ENCODE assay signal across 10 cellular contexts in the genomic region with DNA sequence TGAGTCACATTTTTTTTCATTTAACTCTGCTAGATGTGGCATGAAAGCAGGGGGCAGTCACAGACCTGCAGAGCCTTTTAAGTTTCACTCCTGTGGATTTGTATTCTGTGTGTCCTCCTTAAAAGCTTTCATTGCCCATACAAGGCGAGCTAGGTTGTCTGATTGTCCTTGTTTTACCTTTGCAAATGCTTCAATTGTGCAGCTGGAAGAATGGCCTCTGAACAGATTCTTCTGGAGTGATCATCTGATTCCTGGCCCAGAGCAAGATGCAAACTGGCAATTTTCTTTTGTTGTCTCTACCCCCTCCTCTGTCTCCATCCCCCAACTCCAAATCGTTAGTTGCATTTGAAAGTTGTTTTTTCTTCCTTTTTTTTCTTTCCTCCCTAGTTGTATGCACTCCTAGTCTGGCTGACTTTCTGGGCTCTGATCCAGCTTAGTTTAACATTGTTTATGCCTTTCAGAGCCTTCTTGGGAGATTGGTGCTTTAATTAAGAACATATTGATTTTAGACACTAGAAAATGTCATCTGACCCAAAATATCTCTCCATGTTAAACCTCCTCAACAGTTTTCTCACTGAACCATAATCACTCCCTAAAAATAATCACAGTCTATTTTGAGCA.
DNase-seq lines count a peak whose midpoint lies in the region; ATAC-seq and TF ChIP-seq lines count a peak whose summit lies in the region.
"Had no signal": no experiment of that assay in that cellular context is flagged by ENCODE, and none has a peak within 500 bp of the region (broad histone marks: within the 10 kb centered on the region; RNA-seq: fewer than 3 reads in every experiment).

No MANE protein-coding gene starts in this region.

- intact Hi-C loops in HCT116 (cut with micrococcal nuclease) (no loop called here), left ventricle myocardium inferior (cut with micrococcal nuclease) (loop anchor here (5.0 kb wide), 1 partner anchor 36 kb away; no protein-coding TSS in a partner anchor), left colon (cut with DNase I, micrococcal nuclease) (no loop called here)

- no peaks in the 10 kb centered on the region for H3K9me2 ChIP-seq in HCT116 (ENCODE audit: insufficient read depth)

- H3K27me3 ChIP-seq in HCT116 (ENCODE audit: insufficient read depth, low read length) = no peaks in the 10 kb centered on the region
- H3K27me3 ChIP-seq in left ventricle myocardium inferior (ENCODE audit: low read depth) = no peaks in the 10 kb centered on the region
- no peaks in the 10 kb centered on the region for H3K27me3 ChIP-seq in smooth muscle cell (ENCODE audit: low read depth)

- TF ChIP-seq RAD21 in HCT116 (IDR thresholded peaks at IDR 0.05; ENCODE audit: low read depth) = peak; percentile 46

- H4K20me1 ChIP-seq in HCT116 (ENCODE audit: insufficient read depth) (no peaks in the 10 kb centered on the region), smooth muscle cell (ENCODE audit: low read depth) (no peaks in the 10 kb centered on the region)

- BruUV-seq in HCT116 (replicated peaks; lab: Mats Ljungman, UMichigan) = no TSS peak

- ATAC-seq in HCT116 (no peak), HG02840 (IDR thresholded peaks at IDR 0.05; ENCODE audit: low FRiP score, unreplicated experiment) (no peak), left colon (no peak)

- no peak overlapping the region for H2AFZ ChIP-seq in HCT116 (ENCODE audit: low read depth, low read length, poor library complexity, severe bottlenecking)
- no peak overlapping the region for H2AFZ ChIP-seq in smooth muscle cell (ENCODE audit: low read depth)

- H3K36me3 ChIP-seq in HCT116 (ENCODE audit: control insufficient read depth in 1 of 2, insufficient read depth in 2 of 2, low read length in 2 of 2) (no peaks in the 10 kb centered on the region), left ventricle myocardium inferior (no peaks in the 10 kb centered on the region), smooth muscle cell (ENCODE audit: low read depth) (no peaks in the 10 kb centered on the region)

- no peaks in the 10 kb centered on the region for H3K79me2 ChIP-seq in HCT116 (ENCODE audit: insufficient read depth, low read length)
- no peaks in the 10 kb centered on the region for H3K79me2 ChIP-seq in smooth muscle cell (ENCODE audit: low read depth)

- H3K9me3 ChIP-seq in HCT116 (ENCODE audit: control insufficient read depth in 1 of 2, insufficient read depth in 1 of 2, low read depth in 1 of 2, low read length in 2 of 2) (no peaks in the 10 kb centered on the region), left ventricle myocardium inferior (replicated peaks) (no peaks in the 10 kb centered on the region), smooth muscle cell (replicated peaks; ENCODE audit: low read depth) (no peaks in the 10 kb centered on the region)

- TF ChIP-seq CTCF in HCT116 (IDR thresholded peaks at IDR 0.05 in 2 of 3, conservative IDR thresholded peaks at IDR 0.05 in 1 of 3; ENCODE audit: borderline replicate concordance in 1 of 3, insufficient read depth in 1 of 3, low read depth in 2 of 3, low read length in 2 of 3) (0 out of 6 replicates have a peak, but pooled peaks of 1 of the 3 experiments have one; percentile 6), left ventricle myocardium inferior (IDR thresholded peaks at IDR 0.05; ENCODE audit: borderline replicate concordance) (no peak), smooth muscle cell (IDR thresholded peaks at IDR 0.05; ENCODE audit: borderline replicate concordance, insufficient read depth, poor library complexity, severe bottlenecking) (no peak)

- H3K27ac ChIP-seq in HCT116 (ENCODE audit: low read depth, low read length) (no peak overlapping the region), left ventricle myocardium inferior (replicated peaks) (peak overlapping the region; percentile 84), smooth muscle cell (ENCODE audit: low read depth) (no peak overlapping the region)

- POLR2A ChIA-PET in HCT116 (lab: Charles Lee) = no interaction called here

- TF ChIP-seq POLR2A in HCT116 (IDR thresholded peaks at IDR 0.05; ENCODE audit: borderline replicate concordance, extremely low read depth, insufficient read depth, insufficient read length) = no peak

- CTCF ChIA-PET in HCT116 (lab: Charles Lee) = no interaction called here

- WGBS in smooth muscle cell (ENCODE audit: low lambda C conversion rate) = 43% methylated on average over 2 of the region's 2 CpGs

- no peak overlapping the region for H3K9ac ChIP-seq in HCT116 (ENCODE audit: low read length)
- H3K9ac ChIP-seq in smooth muscle cell (ENCODE audit: low read depth) = no peak overlapping the region

- DNase-seq in HCT116 (ENCODE audit: low read depth, low spot score) (no peak), left ventricle myocardium inferior (no peak), smooth muscle cell (lab: John Stamatoyannopoulos, UW; ENCODE audit: unreplicated experiment) (no peak), cortex of kidney (lab: John Stamatoyannopoulos, UW) (no peak), left colon (no peak)
- DNase-seq in activated T-cell treated with anti-CD3 and anti-CD28 coated beads, Interleukin-2, amount 50 U/mL, for 1 hour = no peak
- DNase-seq: activated T-cell treated with anti-CD3 and anti-CD28 coated beads, Interleukin-2, amount 50 U/mL, for 4 hours; OCI-M1 had no signal

- H3F3A ChIP-seq in smooth muscle cell (ENCODE audit: low read depth) = no peaks in the 10 kb centered on the region

- no peak overlapping the region for H3K4me3 ChIP-seq in HCT116 (replicated peaks in 1 of 2; ENCODE audit: low read depth in 1 of 2, low read length in 2 of 2)
- no peak overlapping the region for H3K4me3 ChIP-seq in left ventricle myocardium inferior
- H3K4me3 ChIP-seq in smooth muscle cell = no peak overlapping the region

- H3K4me2 ChIP-seq in HCT116 (ENCODE audit: low read length) (no peak overlapping the region), smooth muscle cell (peak overlapping the region; percentile 3)

- RAD21 ChIA-PET in HCT116 (lab: Charles Lee; ENCODE audit: low non-redundant PET in 1 of 2, low total read pairs in 2 of 2, uncharacterized antibody in 2 of 2, unreplicated experiment in 2 of 2) = no interaction called here

- H3K4me1 ChIP-seq in HCT116 (ENCODE audit: control insufficient read depth in 1 of 2, insufficient read depth in 2 of 2, low read length in 2 of 2) (peaks cover 6 to 12% of the 10 kb centered on the region in 2 experiments; a peak in 3 of 4 replicates), left ventricle myocardium inferior (peaks cover 68% of the 10 kb centered on the region), smooth muscle cell (ENCODE audit: low read depth) (peaks cover 16% of the 10 kb centered on the region)

TF ChIP-seq in HCT116, 20 proteins besides CTCF, POLR2A, EP300 and RAD21 (continues in another document):
- TF ChIP-seq SIN3A (IDR thresholded peaks at IDR 0.05; ENCODE audit: low read depth) (no peak), EGR1 (IDR thresholded peaks at IDR 0.05; ENCODE audit: low read depth) (no peak)
- TF ChIP-seq, protein P1, sequence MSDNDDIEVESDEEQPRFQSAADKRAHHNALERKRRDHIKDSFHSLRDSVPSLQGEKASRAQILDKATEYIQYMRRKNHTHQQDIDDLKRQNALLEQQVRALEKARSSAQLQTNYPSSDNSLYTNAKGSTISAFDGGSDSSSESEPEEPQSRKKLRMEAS (IDR thresholded peaks at IDR 0.05) = no peak

TF ChIP-seq in PFSK-1, 5 proteins besides CTCF, POLR2A, EP300 and RAD21:
- TF ChIP-seq SIN3A (IDR thresholded peaks at IDR 0.05; ENCODE audit: borderline replicate concordance, insufficient read depth, low read length) (peak; percentile 50; the same call in 1 of the 2 replicates), FOXP2 (optimal IDR thresholded peaks at IDR 0.05; ENCODE audit: borderline replicate concordance, extremely low read depth, extremely low read length, insufficient read depth) (no peak), TAF1 (IDR thresholded peaks at IDR 0.05; ENCODE audit: borderline replicate concordance, insufficient read depth, low read length) (no peak), POLR2AphosphoS5 (IDR thresholded peaks at IDR 0.05; ENCODE audit: low read depth, low read length) (no peak)
- TF ChIP-seq, protein P2, sequence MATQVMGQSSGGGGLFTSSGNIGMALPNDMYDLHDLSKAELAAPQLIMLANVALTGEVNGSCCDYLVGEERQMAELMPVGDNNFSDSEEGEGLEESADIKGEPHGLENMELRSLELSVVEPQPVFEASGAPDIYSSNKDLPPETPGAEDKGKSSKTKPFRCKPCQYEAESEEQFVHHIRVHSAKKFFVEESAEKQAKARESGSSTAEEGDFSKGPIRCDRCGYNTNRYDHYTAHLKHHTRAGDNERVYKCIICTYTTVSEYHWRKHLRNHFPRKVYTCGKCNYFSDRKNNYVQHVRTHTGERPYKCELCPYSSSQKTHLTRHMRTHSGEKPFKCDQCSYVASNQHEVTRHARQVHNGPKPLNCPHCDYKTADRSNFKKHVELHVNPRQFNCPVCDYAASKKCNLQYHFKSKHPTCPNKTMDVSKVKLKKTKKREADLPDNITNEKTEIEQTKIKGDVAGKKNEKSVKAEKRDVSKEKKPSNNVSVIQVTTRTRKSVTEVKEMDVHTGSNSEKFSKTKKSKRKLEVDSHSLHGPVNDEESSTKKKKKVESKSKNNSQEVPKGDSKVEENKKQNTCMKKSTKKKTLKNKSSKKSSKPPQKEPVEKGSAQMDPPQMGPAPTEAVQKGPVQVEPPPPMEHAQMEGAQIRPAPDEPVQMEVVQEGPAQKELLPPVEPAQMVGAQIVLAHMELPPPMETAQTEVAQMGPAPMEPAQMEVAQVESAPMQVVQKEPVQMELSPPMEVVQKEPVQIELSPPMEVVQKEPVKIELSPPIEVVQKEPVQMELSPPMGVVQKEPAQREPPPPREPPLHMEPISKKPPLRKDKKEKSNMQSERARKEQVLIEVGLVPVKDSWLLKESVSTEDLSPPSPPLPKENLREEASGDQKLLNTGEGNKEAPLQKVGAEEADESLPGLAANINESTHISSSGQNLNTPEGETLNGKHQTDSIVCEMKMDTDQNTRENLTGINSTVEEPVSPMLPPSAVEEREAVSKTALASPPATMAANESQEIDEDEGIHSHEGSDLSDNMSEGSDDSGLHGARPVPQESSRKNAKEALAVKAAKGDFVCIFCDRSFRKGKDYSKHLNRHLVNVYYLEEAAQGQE (IDR thresholded peaks at IDR 0.05; ENCODE audit: insufficient read depth in 1 of 2, low read depth in 2 of 2, low read length in 2 of 2) = no peak
TF ChIP-seq in PFSK-1: peak in this region for 1.
